Comparison of ENCODE assay signal across 7 cellular contexts in the genomic region with DNA sequence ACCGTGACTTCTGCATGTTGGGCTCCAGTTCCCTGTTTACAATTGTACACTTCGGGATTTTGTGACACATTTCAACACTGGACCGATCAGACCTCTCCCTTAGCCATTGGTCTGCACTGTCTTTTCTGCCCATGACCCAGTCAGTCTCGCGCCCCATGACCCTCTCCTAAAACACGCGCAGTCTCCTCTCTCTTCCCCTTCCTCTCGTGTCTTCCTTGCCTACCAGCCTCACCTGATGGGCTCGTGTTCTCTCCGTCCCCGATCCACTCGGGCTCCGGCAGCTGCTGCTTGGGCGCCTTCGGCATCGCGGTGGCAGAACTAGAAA. TPM values are rescaled to one million over a fixed set of nuclear protein-coding genes. Genes with fewer than 3 reads are reported as not detected.
DNase-seq lines count a peak whose midpoint lies in the region; ATAC-seq and TF ChIP-seq lines count a peak whose summit lies in the region.

No MANE protein-coding gene starts in this region.

- no peak for TF ChIP-seq EP300 in SK-N-SH (IDR thresholded peaks at IDR 0.05; ENCODE audit: borderline replicate concordance in 1 of 2, low read depth in 1 of 2, low read length in 1 of 2)

- H3K23ac ChIP-seq in trophoblast cell (ENCODE audit: low read length) = no peak overlapping the region

- DNase-seq in SK-N-SH (peak; percentile 20), fibroblast of pulmonary artery (ENCODE audit: low read depth) (no peak), trophoblast cell (peak in 1 of 2 donors; percentile 20), NCI-H748 treated with DMSO at 0.1 percent for 48 hours (lab: John Stamatoyannopoulos, UW) (no peak)

- 3% methylated on average over 17 of the region's 17 CpGs for WGBS in SK-N-SH (ENCODE audit: low lambda C conversion rate)
- no CpG with 5 or more reads among the region's 17 CpGs for WGBS in trophoblast cell (ENCODE audit: extremely low coverage, insufficient coverage, insufficient read length)

- peak overlapping the region; percentile 32 for H3K18ac ChIP-seq in trophoblast cell (ENCODE audit: low read length)

- H4K12ac ChIP-seq in trophoblast cell (ENCODE audit: low read depth, low read length) = peak overlapping the region; percentile 45

- TF ChIP-seq RAD21 in SK-N-SH (IDR thresholded peaks at IDR 0.05; ENCODE audit: low read length) = no peak

- peaks cover 38% of the 10 kb centered on the region for H4K20me1 ChIP-seq in SK-N-SH (ENCODE audit: insufficient read depth)

- no peaks in the 10 kb centered on the region for H3K9me3 ChIP-seq in SK-N-SH
- no peaks in the 10 kb centered on the region for H3K9me3 ChIP-seq in trophoblast cell (ENCODE audit: insufficient read depth, low read depth, low read length)

- H2BK120ac ChIP-seq in trophoblast cell (ENCODE audit: insufficient read depth, low read length, poor library complexity) = no peak overlapping the region

- H3F3A ChIP-seq in SK-N-SH (replicated peaks; ENCODE audit: insufficient read depth) = peaks cover under 1% of the 10 kb centered on the region

- H3K4me1 ChIP-seq in SK-N-SH (ENCODE audit: control insufficient read depth in 1 of 2, insufficient read depth in 2 of 2, low read depth in 1 of 2, low read length in 1 of 2) = peaks cover 12 to 23% of the 10 kb centered on the region in 2 experiments; a peak in 3 of 4 replicates
- peaks cover 7 to 9% of the 10 kb centered on the region in 2 experiments for H3K4me1 ChIP-seq in trophoblast cell (ENCODE audit: control insufficient read depth in 1 of 2, insufficient read depth in 2 of 2, low read length in 2 of 2)

- no peak overlapping the region for H2BK12ac ChIP-seq in trophoblast cell (ENCODE audit: low read length)

- H3K27me3 ChIP-seq in SK-N-SH (ENCODE audit: insufficient read depth) (no peaks in the 10 kb centered on the region), trophoblast cell (ENCODE audit: insufficient read depth, low read length) (no peaks in the 10 kb centered on the region)

- peak overlapping the region; percentile 58 for H3K14ac ChIP-seq in trophoblast cell (ENCODE audit: low read length)

- peak overlapping the region; percentile 95 for H3K9ac ChIP-seq in SK-N-SH
- H3K9ac ChIP-seq in trophoblast cell (ENCODE audit: low read length) = peak overlapping the region; percentile 22

- H3K79me2 ChIP-seq in SK-N-SH (ENCODE audit: insufficient read depth) (peaks cover 45% of the 10 kb centered on the region), trophoblast cell (ENCODE audit: control insufficient read depth, insufficient read depth, low read length, poor library complexity) (peaks cover 4% of the 10 kb centered on the region)

- peak overlapping the region; percentile 61 to 81 for H3K4me3 ChIP-seq in SK-N-SH (ENCODE audit: low read depth in 2 of 2, low read length in 1 of 2)
- peak overlapping the region; percentile 96 for H3K4me3 ChIP-seq in fibroblast of pulmonary artery (replicated peaks; ENCODE audit: low read depth, low read length)
- peak overlapping the region; percentile 65 for H3K4me3 ChIP-seq in trophoblast cell (ENCODE audit: low read depth, low read length)

- H2AFZ ChIP-seq in SK-N-SH (ENCODE audit: low read depth) (peak overlapping the region; percentile 95), trophoblast cell (ENCODE audit: insufficient read depth, low read length, poor library complexity) (peak overlapping the region; percentile 86)

- POLR2A ChIA-PET in SK-N-SH (lab: Yijun Ruan, JAX) = interaction anchor here (0.6 to 2.3 kb wide), 13 partner anchors 13 to 971 kb away, joined by 3 to 16 read pairs (median 6); a partner anchor contains a TSS

- H3K27ac ChIP-seq in SK-N-SH (ENCODE audit: low read depth in 2 of 2, low read length in 1 of 2) (peak overlapping the region; percentile 54 to 95), trophoblast cell (ENCODE audit: low read depth, low read length) (no peak overlapping the region)

- H2AK5ac ChIP-seq in trophoblast cell (ENCODE audit: low read length) = no peak overlapping the region

- H3K36me3 ChIP-seq in SK-N-SH (replicated peaks in 1 of 2; ENCODE audit: control insufficient read depth in 1 of 2, insufficient read depth in 2 of 2, low read length in 1 of 2) (peaks cover 0 to 15% of the 10 kb centered on the region in 2 experiments), trophoblast cell (ENCODE audit: control insufficient read depth in 1 of 2, insufficient read depth in 2 of 2, low read length in 2 of 2) (no peaks in the 10 kb centered on the region)

- ATAC-seq in GM18867 (IDR thresholded peaks at IDR 0.05; ENCODE audit: unreplicated experiment) (peak; percentile 13), HG02798 (IDR thresholded peaks at IDR 0.05; ENCODE audit: poor library complexity, unreplicated experiment) (peak; percentile 8), HG03095 (IDR thresholded peaks at IDR 0.05; ENCODE audit: unreplicated experiment) (no peak)

- H4K8ac ChIP-seq in trophoblast cell (ENCODE audit: low read depth, low read length) = peak overlapping the region; percentile 63

- H3K79me1 ChIP-seq in trophoblast cell (ENCODE audit: low read length) = peaks cover 9% of the 10 kb centered on the region

- H4K91ac ChIP-seq in trophoblast cell (ENCODE audit: low read depth, low read length) = no peak overlapping the region

- TF ChIP-seq CTCF in SK-N-SH (IDR thresholded peaks at IDR 0.05) = no peak
- TF ChIP-seq CTCF in fibroblast of pulmonary artery (IDR thresholded peaks at IDR 0.05; ENCODE audit: low read length, missing control alignments) = no peak

- CTCF ChIA-PET in SK-N-SH (lab: Yijun Ruan, JAX) = interaction anchor here (0.6 to 2.4 kb wide), 4 partner anchors 25 to 257 kb away, joined by 4 to 12 read pairs (median 6); no protein-coding TSS in a partner anchor

- no peaks in the 10 kb centered on the region for H3K9me2 ChIP-seq in SK-N-SH

- H3K4me2 ChIP-seq in SK-N-SH (peak overlapping the region; percentile 97), trophoblast cell (ENCODE audit: low read length) (peak overlapping the region; percentile 68)

- peak overlapping the region; percentile 4 for H3K4ac ChIP-seq in trophoblast cell (ENCODE audit: low read depth, low read length)

- H2BK5ac ChIP-seq in trophoblast cell (ENCODE audit: low read depth, low read length, poor library complexity) = no peak overlapping the region

TF ChIP-seq in SK-N-SH, 30 proteins besides CTCF, POLR2A, EP300 and RAD21 (continues in another document):
- TF ChIP-seq FOXJ3 (CRISPR knock-in tag; IDR thresholded peaks at IDR 0.05) (no peak), FOXM1 (IDR thresholded peaks at IDR 0.05; ENCODE audit: low read depth) (no peak), CHD2 (IDR thresholded peaks at IDR 0.05; ENCODE audit: low read length, partially characterized antibody) (no peak), SMC3 (IDR thresholded peaks at IDR 0.05; ENCODE audit: low read depth, low read length) (no peak)
- TF ChIP-seq, protein P1, sequence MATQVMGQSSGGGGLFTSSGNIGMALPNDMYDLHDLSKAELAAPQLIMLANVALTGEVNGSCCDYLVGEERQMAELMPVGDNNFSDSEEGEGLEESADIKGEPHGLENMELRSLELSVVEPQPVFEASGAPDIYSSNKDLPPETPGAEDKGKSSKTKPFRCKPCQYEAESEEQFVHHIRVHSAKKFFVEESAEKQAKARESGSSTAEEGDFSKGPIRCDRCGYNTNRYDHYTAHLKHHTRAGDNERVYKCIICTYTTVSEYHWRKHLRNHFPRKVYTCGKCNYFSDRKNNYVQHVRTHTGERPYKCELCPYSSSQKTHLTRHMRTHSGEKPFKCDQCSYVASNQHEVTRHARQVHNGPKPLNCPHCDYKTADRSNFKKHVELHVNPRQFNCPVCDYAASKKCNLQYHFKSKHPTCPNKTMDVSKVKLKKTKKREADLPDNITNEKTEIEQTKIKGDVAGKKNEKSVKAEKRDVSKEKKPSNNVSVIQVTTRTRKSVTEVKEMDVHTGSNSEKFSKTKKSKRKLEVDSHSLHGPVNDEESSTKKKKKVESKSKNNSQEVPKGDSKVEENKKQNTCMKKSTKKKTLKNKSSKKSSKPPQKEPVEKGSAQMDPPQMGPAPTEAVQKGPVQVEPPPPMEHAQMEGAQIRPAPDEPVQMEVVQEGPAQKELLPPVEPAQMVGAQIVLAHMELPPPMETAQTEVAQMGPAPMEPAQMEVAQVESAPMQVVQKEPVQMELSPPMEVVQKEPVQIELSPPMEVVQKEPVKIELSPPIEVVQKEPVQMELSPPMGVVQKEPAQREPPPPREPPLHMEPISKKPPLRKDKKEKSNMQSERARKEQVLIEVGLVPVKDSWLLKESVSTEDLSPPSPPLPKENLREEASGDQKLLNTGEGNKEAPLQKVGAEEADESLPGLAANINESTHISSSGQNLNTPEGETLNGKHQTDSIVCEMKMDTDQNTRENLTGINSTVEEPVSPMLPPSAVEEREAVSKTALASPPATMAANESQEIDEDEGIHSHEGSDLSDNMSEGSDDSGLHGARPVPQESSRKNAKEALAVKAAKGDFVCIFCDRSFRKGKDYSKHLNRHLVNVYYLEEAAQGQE (IDR thresholded peaks at IDR 0.05; ENCODE audit: low read depth, low read length) = no peak

RNA-seq across cellular contexts. Expression of a gene that starts 0.5 kb away (rescaled TPM):
- 42.5 and 53.4 TPM in 2 replicates for polyA plus RNA-seq in SK-N-SH (2012; rRNA removed)
- 38.9 and 40.2 TPM in 2 replicates for polyA plus RNA-seq in SK-N-SH (2012; cell fraction: cytosol; rRNA removed)
- polyA plus RNA-seq in SK-N-SH (2012; cell fraction: nucleus; rRNA removed) = 62.5 and 80.8 TPM in 2 replicates
- 67.5 and 68.9 TPM in 2 replicates for polyA plus RNA-seq in trophoblast cell (2013)

RNA-seq across cellular contexts. Expression of a gene that starts 13.6 kb away (rescaled TPM):
- 21.2 and 26.0 TPM in 2 replicates for polyA plus RNA-seq in SK-N-SH (2012; rRNA removed)
- polyA plus RNA-seq in SK-N-SH (2012; cell fraction: cytosol; rRNA removed) = 18.2 and 20.1 TPM in 2 replicates
- 22.4 and 25.0 TPM in 2 replicates for polyA plus RNA-seq in SK-N-SH (2012; cell fraction: nucleus; rRNA removed)
- 8.2 TPM in 2 replicates for polyA plus RNA-seq in trophoblast cell (2013)

RNA-seq across cellular contexts. Expression of a gene that starts 14.4 kb away (rescaled TPM):
- polyA plus RNA-seq in SK-N-SH (2012; rRNA removed) = 36.4 and 43.3 TPM in 2 replicates
- 22.2 and 31.4 TPM in 2 replicates for polyA plus RNA-seq in SK-N-SH (2012; cell fraction: cytosol; rRNA removed)
- polyA plus RNA-seq in SK-N-SH (2012; cell fraction: nucleus; rRNA removed) = 48.8 and 67.1 TPM in 2 replicates
- 39.3 and 41.5 TPM in 2 replicates for polyA plus RNA-seq in trophoblast cell (2013)

RNA-seq across cellular contexts. Expression of a gene that starts 46.3 kb away (rescaled TPM):
- polyA plus RNA-seq in SK-N-SH (2012; rRNA removed) = 16.8 and 22.1 TPM in 2 replicates
- polyA plus RNA-seq in SK-N-SH (2012; cell fraction: cytosol; rRNA removed) = 11.9 and 13.4 TPM in 2 replicates
- 36.9 and 46.7 TPM in 2 replicates for polyA plus RNA-seq in SK-N-SH (2012; cell fraction: nucleus; rRNA removed)
- polyA plus RNA-seq in trophoblast cell (2013) = 153 and 155 TPM in 2 replicates

RNA-seq across cellular contexts. Expression of a gene that starts 46.9 kb away (rescaled TPM):
- polyA plus RNA-seq in SK-N-SH (2012; rRNA removed) = 45.2 and 51.1 TPM in 2 replicates
- 40.9 and 47.8 TPM in 2 replicates for polyA plus RNA-seq in SK-N-SH (2012; cell fraction: cytosol; rRNA removed)
- 14.5 and 18.0 TPM in 2 replicates for polyA plus RNA-seq in SK-N-SH (2012; cell fraction: nucleus; rRNA removed)
- polyA plus RNA-seq in trophoblast cell (2013) = 35.8 and 36.9 TPM in 2 replicates
